ENCODE assay signal across 25 cellular contexts in genomic region chr11:24890426-24890825, GRCh38.
"Had no signal": no experiment of that assay in that cellular context is flagged by ENCODE, and none has a peak within 500 bp of the region (broad histone marks: within the 10 kb centered on the region; RNA-seq: fewer than 3 reads in every experiment).

No MANE protein-coding gene starts in this region.

- H3K9me3 ChIP-seq: colonic mucosa, esophagus muscularis mucosa, esophagus squamous epithelium, gastrocnemius medialis, gastroesophageal sphincter, heart left ventricle had no signal

- DNase-seq: colonic mucosa; cortex of kidney; dermis blood vessel endothelial cell; dorsolateral prefrontal cortex; effector CD4-positive, alpha-beta T cell; effector CD8-positive, alpha-beta T cell; effector memory CD4-positive, alpha-beta T cell; effector memory CD8-positive, alpha-beta T cell; endodermal cell; erythroblast; esophagus squamous epithelium; foreskin fibroblast; foreskin melanocyte; gastrocnemius medialis; glutamatergic neuron; head of caudate nucleus; heart left ventricle; heart right ventricle had no signal

- H3K79me2 ChIP-seq: hepatocyte had no signal

- H3K4me1 ChIP-seq: colonic mucosa, esophagus muscularis mucosa, esophagus squamous epithelium, foreskin keratinocyte, gastrocnemius medialis, gastroesophageal sphincter, heart left ventricle, heart right ventricle had no signal

- H3K4me3 ChIP-seq: colonic mucosa, coronary artery, dorsolateral prefrontal cortex, esophagus muscularis mucosa, esophagus squamous epithelium, gastrocnemius medialis, gastroesophageal sphincter, heart left ventricle, heart right ventricle, hepatocyte had no signal

- H3K4me2 ChIP-seq: hepatocyte had no signal

- H3K27ac ChIP-seq: colonic mucosa, coronary artery, dorsolateral prefrontal cortex, epithelial cell of prostate, esophagus muscularis mucosa, esophagus squamous epithelium, foreskin keratinocyte, gastrocnemius medialis, gastroesophageal sphincter, heart left ventricle, heart right ventricle, hepatocyte had no signal

- H3K27me3 ChIP-seq: colonic mucosa, esophagus muscularis mucosa, esophagus squamous epithelium, foreskin keratinocyte, gastrocnemius medialis, gastroesophageal sphincter, heart left ventricle, heart right ventricle, hepatocyte had no signal

- H2AFZ ChIP-seq: hepatocyte had no signal

- ATAC-seq: effector memory CD8-positive, alpha-beta T cell; esophagus mucosa; foreskin keratinocyte; gastrocnemius medialis; gastroesophageal sphincter; heart left ventricle; heart right ventricle had no signal

- H3K36me3 ChIP-seq: colonic mucosa, esophagus muscularis mucosa, esophagus squamous epithelium, gastrocnemius medialis, gastroesophageal sphincter, heart left ventricle, heart right ventricle had no signal
